Comparison of ENCODE assay signal across 23 cellular contexts in the genomic region with DNA sequence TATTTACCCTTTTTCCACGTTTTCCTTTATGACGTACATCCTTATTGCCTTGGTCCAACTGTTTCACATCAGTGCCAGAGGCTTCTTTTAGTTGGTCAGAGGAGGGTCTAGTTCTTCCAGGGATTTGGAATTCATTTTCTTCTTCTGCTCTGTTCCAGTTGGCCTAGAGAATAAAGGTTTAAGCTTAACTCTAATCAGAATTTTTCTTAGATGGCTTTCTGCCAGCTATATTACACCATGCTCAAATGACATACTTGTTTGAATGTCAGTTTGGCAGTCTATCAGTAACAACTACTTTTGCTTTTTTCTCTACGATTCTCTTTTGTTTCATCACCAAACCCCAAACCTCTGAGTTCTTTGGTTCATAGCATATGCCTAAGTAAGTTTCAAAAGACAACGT.
"Had no signal": no experiment of that assay in that cellular context is flagged by ENCODE, and none has a peak within 500 bp of the region (broad histone marks: within the 10 kb centered on the region; RNA-seq: fewer than 3 reads in every experiment).

No MANE protein-coding gene starts in this region.

- H3K27ac ChIP-seq: gastrocnemius medialis, heart left ventricle, neural progenitor cell, ovary, psoas muscle, thyroid gland had no signal

- H3K4me3 ChIP-seq: gastrocnemius medialis, heart left ventricle, neural progenitor cell, ovary, psoas muscle, thyroid gland had no signal

- DNase-seq: activated B cell treated with CpG ODN at 0.5 μM for 24 hours; activated CD4-positive, alpha-beta memory T cell treated with anti-CD3 and anti-CD28 coated beads, Interleukin-2, amount 10 ng/mL, durations not matched to agents 7 days and 5 days; activated CD4-positive, alpha-beta T cell treated with anti-CD3 and anti-CD28 coated beads for 4 hours; activated CD8-positive, alpha-beta memory T cell treated with anti-CD3 and anti-CD28 coated beads, Interleukin-2, amount 10 ng/mL, durations not matched to agents 7 days and 5 days; activated naive CD8-positive, alpha-beta T cell treated with anti-CD3 and anti-CD28 coated beads for 36 hours; cortex of kidney; effector CD4-positive, alpha-beta T cell; gastrocnemius medialis; heart left ventricle; kidney glomerular epithelial cell; mesendoderm; naive thymus-derived CD4-positive, alpha-beta T cell; ovary; psoas muscle; stimulated activated CD4-positive, alpha-beta T cell treated with anti-CD3 and anti-CD28 coated beads, Interleukin-4, amount 100 ng/mL, for 4 hours; stimulated activated naive B cell treated with anti-CD40 and anti-IgM and Interleukin-4, amounts not matched to agents 10 μg/mL and 1 μg/mL and 100 μg/mL, for 72 hours; T-helper 1 cell; T-helper 9 cell; thyroid gland had no signal

- H3K27me3 ChIP-seq: gastrocnemius medialis, heart left ventricle, neural progenitor cell, ovary, thyroid gland had no signal

- H3K9me3 ChIP-seq: gastrocnemius medialis, heart left ventricle, ovary, psoas muscle, thyroid gland had no signal

- ATAC-seq: activated CD8-positive, alpha-beta memory T cell treated with anti-CD3 and anti-CD28 coated beads, Interleukin-2, amount 10 ng/mL, durations not matched to agents 7 days and 5 days; esophagus mucosa; gastrocnemius medialis; heart left ventricle; naive thymus-derived CD4-positive, alpha-beta T cell; psoas muscle; sciatic nerve; SK-N-SH treated with all-trans-retinoic acid at 6 μM for 48 hours; stimulated activated naive B cell treated with anti-CD40 and anti-IgM and Interleukin-4, amounts not matched to agents 10 μg/mL and 1 μg/mL and 100 μg/mL, for 72 hours had no signal

- H3K36me3 ChIP-seq: ovary had no signal
